13 cellular contexts compared by ENCODE assay signal in the genomic region with DNA sequence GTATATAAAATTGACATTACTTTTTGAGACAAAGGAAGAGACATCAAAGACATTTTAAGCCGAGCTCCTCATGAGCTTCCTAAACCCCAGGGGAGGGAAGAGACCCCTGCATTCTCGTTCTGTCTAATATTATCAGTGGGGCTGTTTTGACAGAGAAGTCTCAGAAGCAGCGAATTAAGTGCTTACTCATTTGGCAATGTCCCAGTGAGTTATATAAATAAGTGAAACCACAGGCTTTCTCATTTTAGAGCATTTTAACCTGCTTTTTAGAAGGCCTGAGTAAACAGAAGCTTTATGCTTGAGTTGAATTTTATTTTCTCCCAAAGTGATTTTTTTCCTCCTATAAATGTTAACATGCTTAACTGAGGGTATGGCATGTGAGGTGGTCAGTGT. TPM values are rescaled to one million over a fixed set of nuclear protein-coding genes. Genes with fewer than 3 reads are reported as not detected.
DNase-seq lines count a peak whose midpoint lies in the region; ATAC-seq and TF ChIP-seq lines count a peak whose summit lies in the region.
"Had no signal": no experiment of that assay in that cellular context is flagged by ENCODE, and none has a peak within 500 bp of the region (broad histone marks: within the 10 kb centered on the region; RNA-seq: fewer than 3 reads in every experiment).

No MANE protein-coding gene starts in this region.

- H3K9me3 ChIP-seq in skeletal muscle satellite cell (replicated peaks; ENCODE audit: low read length) (no peaks in the 10 kb centered on the region), ascending aorta (no peaks in the 10 kb centered on the region)
- H3K9me3 ChIP-seq: breast epithelium, spleen, testis had no signal

- H3K4me2 ChIP-seq in skeletal muscle satellite cell (ENCODE audit: low read length) = peak overlapping the region; percentile 25

- H3K4me3 ChIP-seq in skeletal muscle satellite cell (ENCODE audit: low read length) (no peak overlapping the region), ascending aorta (no peak overlapping the region)
- H3K4me3 ChIP-seq: breast epithelium, spleen, testis had no signal

- no peak overlapping the region for H3K9ac ChIP-seq in skeletal muscle satellite cell (ENCODE audit: low read depth, low read length)

- H3K36me3 ChIP-seq in skeletal muscle satellite cell (ENCODE audit: insufficient read depth, low read length) (peaks cover 39% of the 10 kb centered on the region), ascending aorta (peaks cover 32 to 47% of the 10 kb centered on the region in 2 donors)
- H3K36me3 ChIP-seq: breast epithelium had no signal

- intact Hi-C loops in ascending aorta (cut with DNase I) = no loop called here

- peak; percentile 14 for DNase-seq in GM04503 (ENCODE audit: low read depth)
- DNase-seq in RPMI8226 = peak; percentile 71
- peak; percentile 17 for DNase-seq in dermis blood vessel endothelial cell
- DNase-seq in ascending aorta (ENCODE audit: low spot score in 2 of 2) = no peak
- DNase-seq in COLO668 (lab: John Stamatoyannopoulos, UW; ENCODE audit: unreplicated experiment) = no peak
- DNase-seq in NCI-H748 treated with DMSO at 0.1 percent for 48 hours (lab: John Stamatoyannopoulos, UW) = no peak
- DNase-seq: activated T-cell treated with anti-CD3 and anti-CD28 coated beads, Interleukin-2, amount 50 U/mL, for 48 hours; spleen; T-helper 17 cell had no signal

- H3K27me3 ChIP-seq in skeletal muscle satellite cell (ENCODE audit: control insufficient read depth, insufficient read depth, low read length) (no peaks in the 10 kb centered on the region), ascending aorta (no peaks in the 10 kb centered on the region)
- H3K27me3 ChIP-seq: breast epithelium, spleen, testis had no signal

- H3K4me1 ChIP-seq in skeletal muscle satellite cell (ENCODE audit: control insufficient read depth, insufficient read depth, low read length) = peaks cover 14% of the 10 kb centered on the region
- no peaks in the 10 kb centered on the region for H3K4me1 ChIP-seq in ascending aorta
- H3K4me1 ChIP-seq: breast epithelium, spleen, testis had no signal

- ATAC-seq in GM21528 (IDR thresholded peaks at IDR 0.05; ENCODE audit: low FRiP score, unreplicated experiment) = no peak
- ATAC-seq: T-helper 17 cell had no signal

- H3K27ac ChIP-seq in ascending aorta = no peak overlapping the region
- H3K27ac ChIP-seq: breast epithelium, spleen, testis had no signal

- TF ChIP-seq CTCF in ascending aorta (IDR thresholded peaks at IDR 0.05) = no peak

RNA-seq across cellular contexts. Expression of gene C1QTNF4, which starts 23.2 kb away (rescaled TPM):
- total RNA-seq in dermis blood vessel endothelial cell (0.34 and 0.37 TPM in 2 replicates), ascending aorta (not detected)
- total RNA-seq in skeletal muscle satellite cell (2012; rRNA removed) = not detected in 2 replicates

RNA-seq across cellular contexts. Expression of gene MTCH2, which starts 24.9 kb away (rescaled TPM):
- total RNA-seq in dermis blood vessel endothelial cell (104 and 133 TPM in 2 replicates), ascending aorta (55.9 TPM)
- 89.5 and 93.9 TPM in 2 replicates for total RNA-seq in skeletal muscle satellite cell (2012; rRNA removed)

RNA-seq across cellular contexts. Expression of gene FAM180B, which starts 30.9 kb away (rescaled TPM):
- total RNA-seq in dermis blood vessel endothelial cell (not detected in 2 replicates), ascending aorta (not detected)
- total RNA-seq in skeletal muscle satellite cell (2012; rRNA removed) = under 0.01 and 0.44 TPM in 2 replicates
- total RNA-seq: spleen, testis had no signal

RNA-seq across cellular contexts. Expression of gene NDUFS3, which starts 38.5 kb away (rescaled TPM):
- total RNA-seq in dermis blood vessel endothelial cell (57.3 and 101 TPM in 2 replicates), ascending aorta (19.9 TPM)
- total RNA-seq in skeletal muscle satellite cell (2012; rRNA removed) = 68.2 and 77.8 TPM in 2 replicates

RNA-seq across cellular contexts. Expression of gene KBTBD4, which starts 38.6 kb away (rescaled TPM):
- 39.3 and 51.7 TPM in 2 replicates for total RNA-seq in dermis blood vessel endothelial cell
- 18.0 and 21.0 TPM in 2 replicates for total RNA-seq in skeletal muscle satellite cell (2012; rRNA removed)
- 14.8 TPM for total RNA-seq in ascending aorta

Comparison
In these comparisons a context has a peak if more than half of its experiments do, and no peak if none do; other contexts are left out.
1. DNase-seq: peak in GM04503 (single experiment), RPMI8226 (single experiment) and dermis blood vessel endothelial cell (single experiment); none in ascending aorta (0 of 2), COLO668 (single experiment) and NCI-H748 treated with DMSO at 0.1 percent for 48 hours (single experiment).